In genomic region chr15:30903497-30904187, GRCh38 we compare ENCODE assay signal across 1 cellular context.
TF ChIP-seq lines count a peak whose summit lies in the region.

FAN1 (plus strand) TSS chr15:30903915; CDS start chr15:30904664, 749 bp downstream.

TF ChIP-seq in WTC11, 78 proteins besides CTCF, POLR2A, EP300 and RAD21 (continued from another document):
- TF ChIP-seq IRF1 (CRISPR knock-in tag; IDR thresholded peaks at IDR 0.05) (peak; percentile 84), MXD4 (CRISPR knock-in tag; IDR thresholded peaks at IDR 0.05; ENCODE audit: borderline replicate concordance) (no peak), JUN (CRISPR knock-in tag; IDR thresholded peaks at IDR 0.05) (0 out of 2 replicates have a peak, but pooled peaks have one; percentile 74), USF1 (CRISPR knock-in tag; IDR thresholded peaks at IDR 0.05) (0 out of 2 replicates have a peak, but pooled peaks have one; percentile 61), CREB1 (CRISPR knock-in tag; IDR thresholded peaks at IDR 0.05) (peak; percentile 82; the same call in 1 of the 2 replicates), SMAD3 (CRISPR knock-in tag; IDR thresholded peaks at IDR 0.05; ENCODE audit: borderline replicate concordance) (no peak), ERG (CRISPR knock-in tag; IDR thresholded peaks at IDR 0.05) (no peak), FOXP1 (CRISPR knock-in tag; IDR thresholded peaks at IDR 0.05; ENCODE audit: borderline replicate concordance) (peak; percentile 96), NR2C2 (CRISPR knock-in tag; IDR thresholded peaks at IDR 0.05) (peak; percentile 50; the same call in 1 of the 2 replicates), CBFB (CRISPR knock-in tag; IDR thresholded peaks at IDR 0.05; ENCODE audit: low read depth) (peak; percentile 98; the same call in 1 of the 2 replicates), SOX15 (CRISPR knock-in tag; IDR thresholded peaks at IDR 0.05) (no peak)
